26 cellular contexts compared by ENCODE assay signal in genomic region chr2:181468857-181469256, GRCh38. TPM values are rescaled to one million over a fixed set of nuclear protein-coding genes. Genes with fewer than 3 reads are reported as not detected.
DNase-seq lines count a peak whose midpoint lies in the region; ATAC-seq and TF ChIP-seq lines count a peak whose summit lies in the region.
"Had no signal": no experiment of that assay in that cellular context is flagged by ENCODE, and none has a peak within 500 bp of the region (broad histone marks: within the 10 kb centered on the region; RNA-seq: fewer than 3 reads in every experiment).

No MANE protein-coding gene starts in this region.

- no peak for ATAC-seq in activated T-cell treated with anti-CD3 and anti-CD28 coated beads, Interleukin-2, amount 50 U/mL, for 72 hours (replicated peaks in 1 of 2)
- ATAC-seq in activated T-cell treated with anti-CD3 and anti-CD28 coated beads, Interleukin-2, amount 50 U/mL, for 4 hours: no peak
- no peak for ATAC-seq in stimulated activated effector memory CD8-positive, alpha-beta T cell treated with anti-CD3 and anti-CD28 coated beads, Interleukin-12 subunit alpha, Interleukin-12 subunit beta, amount 100 ng/mL, for 72 hours

- H3K4me1 Mint-ChIP-seq in activated T-cell treated with anti-CD3 and anti-CD28 coated beads, Interleukin-2, amount 50 U/mL, for 72 hours (ENCODE audit: low read depth): peaks cover 97% of the 10 kb centered on the region
- peaks cover 84% of the 10 kb centered on the region for H3K4me1 Mint-ChIP-seq in activated T-cell treated with anti-CD3 and anti-CD28 coated beads, Interleukin-2, amount 50 U/mL, for 4 hours (ENCODE audit: low read depth)
- H3K4me1 Mint-ChIP-seq in stimulated activated effector memory CD8-positive, alpha-beta T cell treated with anti-CD3 and anti-CD28 coated beads, Interleukin-12 subunit alpha, Interleukin-12 subunit beta, amount 100 ng/mL, for 72 hours: peaks cover 73% of the 10 kb centered on the region
- H3K4me1 Mint-ChIP-seq in nephron progenitor cell: peaks cover 12% of the 10 kb centered on the region
- no peaks in the 10 kb centered on the region for H3K4me1 Mint-ChIP-seq in neural progenitor cell

- H4K20me1 ChIP-seq in neural progenitor cell (ENCODE audit: low read depth): no peaks in the 10 kb centered on the region

- no peak overlapping the region for H3K4me2 ChIP-seq in neural progenitor cell

- H3K27ac ChIP-seq in neural progenitor cell: no peak overlapping the region
- H3K27ac ChIP-seq: ascending aorta, C4-2B, left ventricle myocardium inferior, sigmoid colon had no signal

- H3K9me3 ChIP-seq in neural progenitor cell (ENCODE audit: low read depth): no peaks in the 10 kb centered on the region
- H3K9me3 ChIP-seq: ascending aorta, left ventricle myocardium inferior, sigmoid colon had no signal

- peaks cover 3 to 12% of the 10 kb centered on the region in 2 donors for H3K36me3 Mint-ChIP-seq in activated T-cell treated with anti-CD3 and anti-CD28 coated beads, Interleukin-2, amount 50 U/mL, for 72 hours (ENCODE audit: insufficient read depth in 2 of 2)
- H3K36me3 Mint-ChIP-seq in activated T-cell treated with anti-CD3 and anti-CD28 coated beads, Interleukin-2, amount 50 U/mL, for 4 hours (ENCODE audit: insufficient read depth): peaks cover 37% of the 10 kb centered on the region
- H3K36me3 Mint-ChIP-seq in stimulated activated effector memory CD8-positive, alpha-beta T cell treated with anti-CD3 and anti-CD28 coated beads, Interleukin-12 subunit alpha, Interleukin-12 subunit beta, amount 100 ng/mL, for 72 hours: peaks cover 85% of the 10 kb centered on the region
- no peaks in the 10 kb centered on the region for H3K36me3 Mint-ChIP-seq in nephron progenitor cell (ENCODE audit: low read depth)
- H3K36me3 Mint-ChIP-seq in neural progenitor cell: no peaks in the 10 kb centered on the region

- H3K4me1 ChIP-seq in neural progenitor cell: no peaks in the 10 kb centered on the region
- H3K4me1 ChIP-seq: ascending aorta, sigmoid colon had no signal

- H3K9ac ChIP-seq in neural progenitor cell: no peak overlapping the region

- TF ChIP-seq CTCF in nephron progenitor cell (IDR thresholded peaks at IDR 0.05) (no peak), neural progenitor cell (IDR thresholded peaks at IDR 0.05) (no peak)

- H3K36me3 ChIP-seq in neural progenitor cell: no peaks in the 10 kb centered on the region
- H3K36me3 ChIP-seq: ascending aorta, left ventricle myocardium inferior, sigmoid colon had no signal

- no peaks in the 10 kb centered on the region for H3K79me2 ChIP-seq in neural progenitor cell (ENCODE audit: low read depth)

- peak overlapping the region; percentile 84 for H3K27ac Mint-ChIP-seq in activated T-cell treated with anti-CD3 and anti-CD28 coated beads, Interleukin-2, amount 50 U/mL, for 72 hours
- peak overlapping the region; percentile 83 for H3K27ac Mint-ChIP-seq in stimulated activated effector memory CD8-positive, alpha-beta T cell treated with anti-CD3 and anti-CD28 coated beads, Interleukin-12 subunit alpha, Interleukin-12 subunit beta, amount 100 ng/mL, for 72 hours
- H3K27ac Mint-ChIP-seq in nephron progenitor cell (no peak overlapping the region), neural progenitor cell (no peak overlapping the region)

- H3K27me3 ChIP-seq in neural progenitor cell: no peaks in the 10 kb centered on the region
- H3K27me3 ChIP-seq: ascending aorta, sigmoid colon had no signal

- H3K4me3 ChIP-seq in neural progenitor cell: no peak overlapping the region
- H3K4me3 ChIP-seq: ascending aorta, left ventricle myocardium inferior, sigmoid colon had no signal

- H2AFZ ChIP-seq in neural progenitor cell (replicated peaks): no peak overlapping the region

- H3F3A ChIP-seq in neural progenitor cell (ENCODE audit: low read depth): no peaks in the 10 kb centered on the region

- no peak for DNase-seq in activated T-cell treated with anti-CD3 and anti-CD28 coated beads, Interleukin-2, amount 50 U/mL, for 72 hours
- no peak for DNase-seq in activated T-cell treated with anti-CD3 and anti-CD28 coated beads, Interleukin-2, amount 50 U/mL, for 4 hours
- DNase-seq in M059J (ENCODE audit: low read depth) (peak; percentile 48), astrocyte of the hippocampus (ENCODE audit: low read depth, low spot score) (peak; percentile 6), SIG-M5 treated with dmso at 0.1 percent for 504 hours (lab: John Stamatoyannopoulos, UW; ENCODE audit: unreplicated experiment) (no peak), nephron progenitor cell (no peak), neural progenitor cell (ENCODE audit: low spot score) (no peak)
- no peak for DNase-seq in stimulated activated effector memory CD8-positive, alpha-beta T cell treated with anti-CD3 and anti-CD28 coated beads, Interleukin-12 subunit alpha, Interleukin-12 subunit beta, amount 100 ng/mL, for 72 hours (ENCODE audit: low spot score in 2 of 2)
- DNase-seq: activated effector memory CD4-positive, alpha-beta T cell treated with anti-CD3 and anti-CD28 coated beads, Interleukin-2, amount 50 U/mL, for 16 hours; effector CD4-positive, alpha-beta T cell; foreskin melanocyte; GDM1; HCEC 1CT; IMR-90; left ventricle myocardium inferior; midbrain; NCI-H1436; NCI-H2107; NCI-H524 treated with DMSO at 0.1 percent for 48 hours; posterior cingulate gyrus; RPMI8226; sigmoid colon; stimulated activated CD8-positive, alpha-beta memory T cell treated with anti-CD3 and anti-CD28 coated beads, Interleukin-4, amount 100 ng/mL, for 48 hours had no signal

- H3K4me3 Mint-ChIP-seq in activated T-cell treated with anti-CD3 and anti-CD28 coated beads, Interleukin-2, amount 50 U/mL, for 72 hours: peak overlapping the region in 1 of 2 donors; percentile 23
- H3K4me3 Mint-ChIP-seq in activated T-cell treated with anti-CD3 and anti-CD28 coated beads, Interleukin-2, amount 50 U/mL, for 4 hours: no peak overlapping the region
- H3K4me3 Mint-ChIP-seq in stimulated activated effector memory CD8-positive, alpha-beta T cell treated with anti-CD3 and anti-CD28 coated beads, Interleukin-12 subunit alpha, Interleukin-12 subunit beta, amount 100 ng/mL, for 72 hours: peak overlapping the region; percentile 8
- H3K4me3 Mint-ChIP-seq in nephron progenitor cell: no peak overlapping the region
- no peak overlapping the region for H3K4me3 Mint-ChIP-seq in neural progenitor cell
- H3K4me3 Mint-ChIP-seq: neural crest cell had no signal

- H3K27me3 Mint-ChIP-seq in activated T-cell treated with anti-CD3 and anti-CD28 coated beads, Interleukin-2, amount 50 U/mL, for 72 hours (ENCODE audit: low read depth): no peaks in the 10 kb centered on the region
- no peaks in the 10 kb centered on the region for H3K27me3 Mint-ChIP-seq in activated T-cell treated with anti-CD3 and anti-CD28 coated beads, Interleukin-2, amount 50 U/mL, for 4 hours (ENCODE audit: low read depth)
- H3K27me3 Mint-ChIP-seq in nephron progenitor cell (ENCODE audit: low read depth, poor library complexity) (peaks cover 6% of the 10 kb centered on the region), neural progenitor cell (ENCODE audit: insufficient read depth, low read depth) (peaks cover 2% of the 10 kb centered on the region)

- no peaks in the 10 kb centered on the region for H3K9me3 Mint-ChIP-seq in activated T-cell treated with anti-CD3 and anti-CD28 coated beads, Interleukin-2, amount 50 U/mL, for 72 hours
- no peaks in the 10 kb centered on the region for H3K9me3 Mint-ChIP-seq in activated T-cell treated with anti-CD3 and anti-CD28 coated beads, Interleukin-2, amount 50 U/mL, for 4 hours
- no peaks in the 10 kb centered on the region for H3K9me3 Mint-ChIP-seq in stimulated activated effector memory CD8-positive, alpha-beta T cell treated with anti-CD3 and anti-CD28 coated beads, Interleukin-12 subunit alpha, Interleukin-12 subunit beta, amount 100 ng/mL, for 72 hours
- H3K9me3 Mint-ChIP-seq in nephron progenitor cell (no peaks in the 10 kb centered on the region), neural progenitor cell (no peaks in the 10 kb centered on the region)
- H3K9me3 Mint-ChIP-seq: neural crest cell had no signal

RNA-seq across cellular contexts. Expression of gene ITGA4, which starts 11.7 kb away (rescaled TPM):
- 10 to 100 TPM; 47.3 to 47.5 TPM for total RNA-seq in activated T-cell treated with anti-CD3 and anti-CD28 coated beads, Interleukin-2, amount 50 U/mL, for 72 hours
- total RNA-seq in activated T-cell treated with anti-CD3 and anti-CD28 coated beads, Interleukin-2, amount 50 U/mL, for 4 hours: 10 to 100 TPM; 33.6 to 58.0 (median 45.4) TPM
- 38.2 and 47.6 TPM in 2 replicates for total RNA-seq in M059J (2014; rRNA removed; shearing (Covaris generic))
- 8.2 and 10.2 TPM in 2 replicates for total RNA-seq in neural progenitor cell (ENCODE audit: low replicate concordance)

Comparison
In these comparisons a context has a peak if more than half of its experiments do, and no peak if none do; other contexts are left out.
1. DNase-seq: peak in M059J (single experiment) and astrocyte of the hippocampus (single experiment); none in activated T-cell treated with anti-CD3 and anti-CD28 coated beads, Interleukin-2, amount 50 U/mL, for 72 hours (0 of 2), activated T-cell treated with anti-CD3 and anti-CD28 coated beads, Interleukin-2, amount 50 U/mL, for 4 hours (single experiment), stimulated activated effector memory CD8-positive, alpha-beta T cell treated with anti-CD3 and anti-CD28 coated beads, Interleukin-12 subunit alpha, Interleukin-12 subunit beta, amount 100 ng/mL, for 72 hours (0 of 2), SIG-M5 treated with dmso at 0.1 percent for 504 hours (single experiment), nephron progenitor cell (single experiment) and neural progenitor cell (single experiment).
2. H3K27ac Mint-ChIP-seq: peak in activated T-cell treated with anti-CD3 and anti-CD28 coated beads, Interleukin-2, amount 50 U/mL, for 72 hours (single experiment) and stimulated activated effector memory CD8-positive, alpha-beta T cell treated with anti-CD3 and anti-CD28 coated beads, Interleukin-12 subunit alpha, Interleukin-12 subunit beta, amount 100 ng/mL, for 72 hours (single experiment); none in nephron progenitor cell (single experiment) and neural progenitor cell (single experiment).